Comparison of ENCODE assay signal across 20 cellular contexts in the genomic region with DNA sequence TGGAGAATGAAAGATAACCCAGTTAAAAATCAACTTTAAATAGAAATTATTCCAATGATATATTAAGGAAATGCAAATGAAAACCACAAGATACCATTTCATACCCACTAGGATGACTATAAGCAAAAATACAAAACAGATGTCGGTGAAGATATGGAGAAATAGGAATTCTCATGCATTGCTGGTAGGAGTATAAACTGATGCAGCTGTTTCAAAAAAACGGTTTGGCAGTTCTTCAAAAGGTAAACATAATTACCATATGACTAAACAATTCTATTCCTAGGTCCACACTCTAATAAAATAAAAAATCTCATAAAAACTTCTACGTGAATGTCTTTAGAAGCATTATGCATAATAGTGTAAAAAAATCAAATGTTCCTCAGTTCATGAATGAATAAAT.
"Had no signal": no experiment of that assay in that cellular context is flagged by ENCODE, and none has a peak within 500 bp of the region (broad histone marks: within the 10 kb centered on the region; RNA-seq: fewer than 3 reads in every experiment).

No MANE protein-coding gene starts in this region.

- ATAC-seq: activated CD8-positive, alpha-beta T cell treated with anti-CD3 and anti-CD28 coated beads, Interleukin-2, amount 10 ng/mL, durations not matched to agents 7 days and 5 days; activated naive CD4-positive, alpha-beta T cell treated with anti-CD3 and anti-CD28 coated beads, Interleukin-2, amount 50 U/mL, for 72 hours; heart left ventricle; stimulated activated naive CD8-positive, alpha-beta T cell treated with anti-CD3 and anti-CD28 coated beads, Interleukin-15, Interleukin-2, amounts not matched to agents 100 U/mL and 50 U/mL, for 24 hours; T-helper 17 cell; WTC11 had no signal

- H3K4me3 ChIP-seq: breast epithelium, heart left ventricle, right atrium auricular region, skin epidermis, transverse colon, vagina had no signal

- DNase-seq: activated CD4-positive, alpha-beta T cell treated with anti-CD3 and anti-CD28 coated beads, Interleukin-2, amount 10 ng/mL, durations not matched to agents 24 days and 14 days; activated CD8-positive, alpha-beta memory T cell treated with anti-CD3 and anti-CD28 coated beads, Interleukin-2, amount 50 U/mL, for 4 hours; activated CD8-positive, alpha-beta T cell treated with anti-CD3 and anti-CD28 coated beads, Interleukin-2, amount 10 ng/mL, durations not matched to agents 7 days and 5 days; activated effector memory CD4-positive, alpha-beta T cell treated with anti-CD3 and anti-CD28 coated beads, Interleukin-2, amount 50 U/mL, for 16 hours; activated T-cell treated with anti-CD3 and anti-CD28 coated beads, Interleukin-2, amount 50 U/mL, for 48 hours; cerebellar nuclear complex; foreskin melanocyte; heart left ventricle; nephron progenitor cell; occipital lobe; stimulated activated CD4-positive, alpha-beta T cell treated with anti-CD3 and anti-CD28 coated beads, Interleukin-4, amount 100 ng/mL, for 24 hours; stimulated activated naive CD8-positive, alpha-beta T cell treated with anti-CD3 and anti-CD28 coated beads, Interleukin-15, Interleukin-2, amounts not matched to agents 100 U/mL and 50 U/mL, for 24 hours; T-helper 17 cell; transverse colon had no signal
